8 cellular contexts compared by ENCODE assay signal in genomic region chr12:101671157-101671791, GRCh38. TPM values are rescaled to one million over a fixed set of nuclear protein-coding genes. Genes with fewer than 3 reads are reported as not detected.
DNase-seq lines count a peak whose midpoint lies in the region; ATAC-seq, FAIRE-seq and TF ChIP-seq lines count a peak whose summit lies in the region.

No MANE protein-coding gene starts in this region.

- CTCF ChIA-PET in Calu3 (lab: Charles Lee): no interaction called here
- CTCF ChIA-PET in WTC11 (lab: Charles Lee): no interaction called here

- H3K27ac ChIP-seq in pancreas: no peak overlapping the region
- H3K27ac ChIP-seq in sigmoid colon: no peak overlapping the region

- no peaks in the 10 kb centered on the region for H3K27me3 ChIP-seq in pancreas
- no peaks in the 10 kb centered on the region for H3K27me3 ChIP-seq in sigmoid colon

- H3K4me3 Mint-ChIP-seq in Calu3 (ENCODE audit: low read depth, unreplicated experiment) (no peak overlapping the region), WTC11 (no peak overlapping the region)

- H3K4me1 Mint-ChIP-seq in Calu3 (ENCODE audit: low read depth, unreplicated experiment): peaks cover 16% of the 10 kb centered on the region
- peaks cover 6% of the 10 kb centered on the region for H3K4me1 Mint-ChIP-seq in WTC11

- no peak for TF ChIP-seq POLR2A in sigmoid colon (IDR thresholded peaks at IDR 0.05)

- H3K27ac Mint-ChIP-seq in Calu3 (ENCODE audit: unreplicated experiment): no peak overlapping the region
- H3K27ac Mint-ChIP-seq in WTC11: no peak overlapping the region

- peaks cover 0 to 5% (median 0%) of the 10 kb centered on the region in 3 donors for H3K4me1 ChIP-seq in pancreas
- H3K4me1 ChIP-seq in sigmoid colon: no peaks in the 10 kb centered on the region

- H3K9me3 Mint-ChIP-seq in Calu3 (ENCODE audit: low read depth, unreplicated experiment) (no peaks in the 10 kb centered on the region), WTC11 (no peaks in the 10 kb centered on the region)

- H3K9me3 ChIP-seq in pancreas (no peaks in the 10 kb centered on the region), sigmoid colon (no peaks in the 10 kb centered on the region)

- H3K27me3 Mint-ChIP-seq in Calu3 (ENCODE audit: unreplicated experiment) (no peaks in the 10 kb centered on the region), WTC11 (ENCODE audit: low read depth) (peaks cover 3% of the 10 kb centered on the region; the same call in 1 of the 2 replicates)

- H3K36me3 Mint-ChIP-seq in Calu3 (ENCODE audit: insufficient read depth, unreplicated experiment): no peaks in the 10 kb centered on the region
- H3K36me3 Mint-ChIP-seq in WTC11: no peaks in the 10 kb centered on the region

- no peak for FAIRE-seq in pancreas (lab: Jason Lieb, UNC)

- POLR2A ChIA-PET in WTC11 (lab: Charles Lee): interaction anchor here (0.6 kb wide), 1 partner anchor 220 kb away, joined by 6 read pairs; no protein-coding TSS in a partner anchor

- peak; percentile 83 for ATAC-seq in GM19468 (IDR thresholded peaks at IDR 0.05; ENCODE audit: extremely low read depth, unreplicated experiment)
- ATAC-seq in HG03520 (IDR thresholded peaks at IDR 0.05; ENCODE audit: unreplicated experiment): peak; percentile 93
- ATAC-seq in pancreas: peak in 3 of 4 donors; percentile 47 to 69 (median 67)
- no peak for ATAC-seq in WTC11

- no peak for TF ChIP-seq EP300 in sigmoid colon (IDR thresholded peaks at IDR 0.05)

- no TSS peak for BruUV-seq in Calu3 (replicated peaks; lab: Mats Ljungman, UMichigan)

- intact Hi-C loops in Calu3 (cut with micrococcal nuclease; ENCODE audit: unreplicated experiment) (no loop called here), pancreas (cut with DNase I) (no loop called here), sigmoid colon (cut with DNase I) (no loop called here)

- peak; percentile 6 for DNase-seq in Calu3
- peak; percentile 29 to 33 for DNase-seq in activated T-cell treated with anti-CD3 and anti-CD28 coated beads, Interleukin-2, amount 50 U/mL, for 48 hours
- peak in 1 of 6 donors; percentile 17 for DNase-seq in pancreas
- DNase-seq in WTC11 (ENCODE audit: low spot score): no peak
- no peak for DNase-seq in sigmoid colon
- no peak for DNase-seq in dedifferentiated amniotic fluid mesenchymal stem cell (ENCODE audit: extremely low spot score)

- WGBS in pancreas, 2 donors: 72 to 90% methylated on average over 6 of the region's 6 CpGs
- 49 to 59% methylated on average over 6 of the region's 6 CpGs for WGBS in sigmoid colon, 2 donors

- no peak for TF ChIP-seq CTCF in Calu3 (IDR thresholded peaks at IDR 0.05; ENCODE audit: unreplicated experiment)
- no peak for TF ChIP-seq CTCF in pancreas (IDR thresholded peaks at IDR 0.05)
- no peak for TF ChIP-seq CTCF in WTC11 (IDR thresholded peaks at IDR 0.05)
- TF ChIP-seq CTCF in sigmoid colon (IDR thresholded peaks at IDR 0.05): no peak

- no peak overlapping the region for H3K4me3 ChIP-seq in pancreas
- no peak overlapping the region for H3K4me3 ChIP-seq in sigmoid colon

- no peaks in the 10 kb centered on the region for H3K36me3 ChIP-seq in pancreas
- H3K36me3 ChIP-seq in sigmoid colon: no peaks in the 10 kb centered on the region

TF ChIP-seq in WTC11, 78 proteins besides CTCF, POLR2A, EP300 and RAD21:
- TF ChIP-seq FOXJ3 (CRISPR knock-in tag; IDR thresholded peaks at IDR 0.05; ENCODE audit: borderline replicate concordance) (no peak), ELF4 (CRISPR knock-in tag; IDR thresholded peaks at IDR 0.05; ENCODE audit: low read depth) (no peak), ZNF671 (CRISPR knock-in tag; IDR thresholded peaks at IDR 0.05) (no peak), RELA (CRISPR knock-in tag; IDR thresholded peaks at IDR 0.05; ENCODE audit: borderline replicate concordance) (no peak), FOXP4 (CRISPR knock-in tag; IDR thresholded peaks at IDR 0.05) (no peak), ZBTB21 (CRISPR knock-in tag; IDR thresholded peaks at IDR 0.05; ENCODE audit: borderline replicate concordance) (no peak), HMGXB4 (CRISPR knock-in tag; IDR thresholded peaks at IDR 0.05) (no peak), ZNF263 (CRISPR knock-in tag; IDR thresholded peaks at IDR 0.05; ENCODE audit: low read depth) (no peak), ATF2 (CRISPR knock-in tag; IDR thresholded peaks at IDR 0.05; ENCODE audit: borderline replicate concordance, low read depth) (no peak), GTF2I (CRISPR knock-in tag; conservative IDR thresholded peaks at IDR 0.05) (no peak)

RNA-seq across cellular contexts. Expression of gene CHPT1, which starts 26.2 kb away (rescaled TPM):
- total RNA-seq in Calu3 (2022) (45.5 and 49.2 TPM in 2 replicates), pancreas (10 to 100 TPM; 11.4 to 27.3 (median 14.4) TPM), WTC11 (2021) (17.6 to 19.8 TPM (median 19.1 TPM) in 3 replicates), sigmoid colon (100 to 1,000 TPM in 2 of 4 donors, 10 to 100 TPM in 2; 49.9 to 118 (median 80.4) TPM)
- polyA plus RNA-seq in pancreas (10 to 100 TPM; 10.3 to 14.0 TPM), sigmoid colon (10 to 100 TPM; 53.4 to 74.5 (median 58.1) TPM)

Comparison
In these comparisons a context has a peak if more than half of its experiments do, and no peak if none do; other contexts are left out.
1. DNase-seq: peak in Calu3 (single experiment) and activated T-cell treated with anti-CD3 and anti-CD28 coated beads, Interleukin-2, amount 50 U/mL, for 48 hours (2 of 2); none in WTC11 (single experiment), sigmoid colon (single experiment) and dedifferentiated amniotic fluid mesenchymal stem cell (single experiment).